ENCODE assay signal across 8 cellular contexts in the genomic region with DNA sequence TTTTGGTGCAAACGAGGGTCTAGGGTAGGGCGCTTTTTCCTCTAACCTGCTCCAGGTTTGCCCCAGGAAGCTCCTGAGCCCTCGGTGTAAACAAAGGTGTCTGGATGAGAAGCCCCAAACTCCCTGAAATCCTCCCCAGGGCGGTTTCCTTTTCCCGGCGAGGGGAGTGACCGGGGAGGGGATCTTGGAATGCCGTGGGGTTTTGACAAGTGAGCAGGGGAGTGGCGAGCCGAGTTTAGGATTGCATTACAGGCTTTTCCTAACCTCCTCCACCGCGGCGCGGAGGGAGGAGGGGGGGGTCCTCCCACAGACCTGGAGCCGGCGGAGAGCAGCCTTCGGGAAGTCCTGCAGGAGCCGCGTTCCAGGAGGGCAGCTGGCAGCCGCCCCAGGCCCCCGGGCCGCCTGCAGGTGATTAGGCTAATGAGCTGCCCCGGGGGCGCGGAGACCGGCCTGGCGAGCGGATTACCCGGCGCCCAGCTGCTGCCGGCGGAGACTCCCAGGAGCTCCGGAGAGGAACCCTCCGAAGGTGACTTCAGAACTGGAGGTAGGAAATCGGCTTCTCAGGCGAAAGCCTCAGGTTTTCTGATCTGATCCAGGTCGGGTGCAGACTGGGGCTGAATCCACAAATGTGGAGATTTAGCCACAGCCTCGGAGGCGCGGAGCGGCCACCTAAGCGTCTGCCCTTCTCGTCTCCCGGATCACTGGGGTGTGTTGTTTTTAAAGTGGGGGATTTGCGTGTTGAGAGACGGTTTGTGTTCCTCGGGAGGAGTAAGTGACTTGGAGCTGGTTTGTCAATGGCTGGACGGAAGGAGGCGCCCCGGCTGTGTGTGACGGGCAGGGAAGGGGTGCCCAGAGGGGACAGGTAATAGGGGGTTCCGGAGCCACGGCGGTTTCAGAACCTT.
A peak's percentile ranks its signal among the peaks of the same experiment; 100 is the strongest.
DNase-seq lines count a peak whose midpoint lies in the region; ATAC-seq, FAIRE-seq and TF ChIP-seq lines count a peak whose summit lies in the region.

No MANE protein-coding gene starts in this region.

- H3K4me3 ChIP-seq in body of pancreas (peak overlapping the region; percentile 10 to 24), iPS DF 6.9 (ENCODE audit: low read length) (peak overlapping the region; percentile 50; the same call in 1 of the 2 replicates)

- intact Hi-C loops in body of pancreas (cut with DNase I): no loop called here

- peak; percentile 63 for ATAC-seq in body of pancreas
- no peak for ATAC-seq in HG03045 (IDR thresholded peaks at IDR 0.05; ENCODE audit: unreplicated experiment)

- no peak for FAIRE-seq in RCC 7860 (lab: Jason Lieb, UNC)

- peak in 2 of 7 experiments; percentile 3 to 12 for TF ChIP-seq CTCF in body of pancreas (IDR thresholded peaks at IDR 0.05)

- peak; percentile 91 for DNase-seq in D341Med (ENCODE audit: low spot score)
- DNase-seq in NCI-H748 treated with DMSO at 0.1 percent for 48 hours (lab: John Stamatoyannopoulos, UW): peak; percentile 64
- DNase-seq in body of pancreas: peak; percentile 15 to 47 (median 36)
- no peak for DNase-seq in iPS DF 6.9 (ENCODE audit: low read depth, low spot score)
- peak; percentile 49 for DNase-seq in renal cortical epithelial cell (ENCODE audit: low read depth)
- DNase-seq in SW480 (ENCODE audit: low spot score): no peak
- DNase-seq in RCC 7860 (ENCODE audit: low spot score): no peak

- WGBS in body of pancreas, 2 donors: 2 to 9% methylated on average over 5 to 54 of the region's 54 CpGs
- WGBS in iPS DF 6.9 (ENCODE audit: insufficient coverage, insufficient read length): no CpG with 5 or more reads among the region's 54 CpGs

- H3K27me3 ChIP-seq in body of pancreas (no peaks in the 10 kb centered on the region), iPS DF 6.9 (ENCODE audit: control insufficient read depth, insufficient read depth, low read length) (no peaks in the 10 kb centered on the region)

- peaks cover 18% of the 10 kb centered on the region for H3K4me1 ChIP-seq in body of pancreas
- H3K4me1 ChIP-seq in iPS DF 6.9 (ENCODE audit: control insufficient read depth, insufficient read depth, low read length): peaks cover 3% of the 10 kb centered on the region; the same call in 1 of the 2 replicates

- H3K9me3 ChIP-seq in body of pancreas (peaks cover 0 to 11% (median 0%) of the 10 kb centered on the region in 3 donors), iPS DF 6.9 (ENCODE audit: control insufficient read depth, insufficient read depth, low read length) (no peaks in the 10 kb centered on the region)

- H3K36me3 ChIP-seq in body of pancreas (replicated peaks in 1 of 2; ENCODE audit: insufficient read depth in 1 of 2, low read depth in 2 of 2): no peaks in the 10 kb centered on the region
- H3K36me3 ChIP-seq in iPS DF 6.9 (ENCODE audit: control insufficient read depth, insufficient read depth, low read length): no peaks in the 10 kb centered on the region

- H3K27ac ChIP-seq in body of pancreas: peak overlapping the region in 2 of 4 donors; percentile 43 to 45
- no peak overlapping the region for H3K27ac ChIP-seq in iPS DF 6.9 (ENCODE audit: low read length)

- TF ChIP-seq POLR2A in body of pancreas (IDR thresholded peaks at IDR 0.05): no peak

Comparison
In these comparisons a context has a peak if more than half of its experiments do, and no peak if none do; other contexts are left out.
1. DNase-seq: peak in D341Med (single experiment), NCI-H748 treated with DMSO at 0.1 percent for 48 hours (single experiment), body of pancreas (4 of 4) and renal cortical epithelial cell (single experiment); none in iPS DF 6.9 (single experiment), SW480 (single experiment) and RCC 7860 (single experiment).